Comparison of ENCODE assay signal across 20 cellular contexts in genomic region chr7:38902443-38902842, GRCh38. TPM values are rescaled to one million over a fixed set of nuclear protein-coding genes. Genes with fewer than 3 reads are reported as not detected.
A peak's percentile ranks its signal among the peaks of the same experiment; 100 is the strongest.
DNase-seq lines count a peak whose midpoint lies in the region; ATAC-seq, FAIRE-seq and TF ChIP-seq lines count a peak whose summit lies in the region.
"Had no signal": no experiment of that assay in that cellular context is flagged by ENCODE, and none has a peak within 500 bp of the region (broad histone marks: within the 10 kb centered on the region; RNA-seq: fewer than 3 reads in every experiment).

No MANE protein-coding gene starts in this region.

- 0 out of 2 replicates have a peak, but pooled peaks cover 4% of the 10 kb centered on the region for H4K20me1 ChIP-seq in IMR-90 (ENCODE audit: insufficient read depth, low read length)
- no peaks in the 10 kb centered on the region for H4K20me1 ChIP-seq in keratinocyte (ENCODE audit: control insufficient read depth, extremely low read depth, insufficient read depth, low read length)

- H2AK9ac ChIP-seq in IMR-90 (replicated peaks; ENCODE audit: low read depth, low read length, poor library complexity) = peak overlapping the region; percentile 48

- DNase-seq in IMR-90 = no peak
- no peak for DNase-seq in bronchial epithelial cell (ENCODE audit: low read depth)
- DNase-seq in keratinocyte (ENCODE audit: low read depth, low spot score) = no peak
- DNase-seq in stimulated activated naive B cell treated with anti-CD40 and anti-IgM and Interleukin-4, amounts not matched to agents 10 μg/mL and 1 μg/mL and 100 μg/mL, for 72 hours = no peak
- DNase-seq in SK-N-DZ (ENCODE audit: low spot score) = no peak
- no peak for DNase-seq in AG08395 (ENCODE audit: low spot score)
- DNase-seq: COR-L47, NCI-H1092, NCI-H2107, NCI-H345, NCI-H69, PC-9, SK-N-SH had no signal

- H3K27ac Mint-ChIP-seq in stimulated activated naive B cell treated with anti-CD40 and anti-IgM and Interleukin-4, amounts not matched to agents 10 μg/mL and 1 μg/mL and 100 μg/mL, for 72 hours = peak overlapping the region; percentile 84

- H3K36me3 ChIP-seq in IMR-90 (ENCODE audit: control insufficient read depth, insufficient read depth, low read length) = peaks cover 2% of the 10 kb centered on the region; the same call in 1 of the 2 replicates
- H3K36me3 ChIP-seq in bronchial epithelial cell (ENCODE audit: control insufficient read depth, insufficient read depth, low read length) = no peaks in the 10 kb centered on the region
- H3K36me3 ChIP-seq in keratinocyte (ENCODE audit: control insufficient read depth in 2 of 2, extremely low read depth in 1 of 2, insufficient read depth in 2 of 2, low read length in 2 of 2) = no peaks in the 10 kb centered on the region

- H2BK5ac ChIP-seq in IMR-90 (ENCODE audit: low read depth, low read length, poor library complexity, severe bottlenecking) = no peak overlapping the region

- no peak overlapping the region for H3K9ac ChIP-seq in IMR-90 (ENCODE audit: low read depth, low read length)
- H3K9ac ChIP-seq in keratinocyte (ENCODE audit: control insufficient read depth, extremely low read depth, insufficient read depth, low read length) = no peak overlapping the region
- H3K9ac ChIP-seq: KMS-11, SK-N-SH had no signal

- H3K18ac ChIP-seq in IMR-90 (ENCODE audit: low read depth, low read length) = no peak overlapping the region

- POLR2A ChIA-PET in IMR-90 (lab: Charles Lee; ENCODE audit: unreplicated experiment) = no interaction called here

- H3K4me3 ChIP-seq in IMR-90 (ENCODE audit: insufficient read depth, low read depth, low read length) (no peak overlapping the region), bronchial epithelial cell (ENCODE audit: low read depth, low read length) (no peak overlapping the region), keratinocyte (ENCODE audit: control insufficient read depth in 2 of 3, extremely low read depth in 1 of 3, insufficient read depth in 2 of 3, low read depth in 1 of 3, low read length in 3 of 3) (no peak overlapping the region)
- H3K4me3 ChIP-seq: GM12878, PC-9 had no signal

- no peak overlapping the region for H3K4me3 Mint-ChIP-seq in stimulated activated naive B cell treated with anti-CD40 and anti-IgM and Interleukin-4, amounts not matched to agents 10 μg/mL and 1 μg/mL and 100 μg/mL, for 72 hours

- peaks cover 21 to 36% of the 10 kb centered on the region in 2 donors for H3K36me3 Mint-ChIP-seq in stimulated activated naive B cell treated with anti-CD40 and anti-IgM and Interleukin-4, amounts not matched to agents 10 μg/mL and 1 μg/mL and 100 μg/mL, for 72 hours

- no peak overlapping the region for H4K5ac ChIP-seq in IMR-90 (ENCODE audit: low read depth, low read length)

- no peaks in the 10 kb centered on the region for H3K27me3 Mint-ChIP-seq in stimulated activated naive B cell treated with anti-CD40 and anti-IgM and Interleukin-4, amounts not matched to agents 10 μg/mL and 1 μg/mL and 100 μg/mL, for 72 hours

- H3K4me1 Mint-ChIP-seq in stimulated activated naive B cell treated with anti-CD40 and anti-IgM and Interleukin-4, amounts not matched to agents 10 μg/mL and 1 μg/mL and 100 μg/mL, for 72 hours = peaks cover 39 to 72% of the 10 kb centered on the region in 2 donors

- TF ChIP-seq RAD21 in IMR-90 (IDR thresholded peaks at IDR 0.05; ENCODE audit: low read length) = no peak

- H3K27me3 ChIP-seq in IMR-90 (ENCODE audit: control insufficient read depth, insufficient read depth, low read length) (no peaks in the 10 kb centered on the region), bronchial epithelial cell (ENCODE audit: control insufficient read depth, insufficient read depth, low read length) (no peaks in the 10 kb centered on the region), keratinocyte (ENCODE audit: control insufficient read depth, extremely low read depth, insufficient read depth, low read length) (no peaks in the 10 kb centered on the region)

- FAIRE-seq in bronchial epithelial cell (lab: Jason Lieb, UNC) (peak; percentile 68), keratinocyte (lab: Jason Lieb, UNC) (no peak)
- FAIRE-seq: GM12878, GM19239, HTR-8/SVneo had no signal

- H3K9me3 ChIP-seq in IMR-90 (ENCODE audit: control insufficient read depth, insufficient read depth, low read length) (no peaks in the 10 kb centered on the region), keratinocyte (ENCODE audit: control insufficient read depth, low read depth, low read length) (no peaks in the 10 kb centered on the region)
- H3K9me3 ChIP-seq: SK-N-SH had no signal

- H3K4me2 ChIP-seq in IMR-90 (ENCODE audit: low read depth, low read length) (no peak overlapping the region), keratinocyte (ENCODE audit: control insufficient read depth, extremely low read depth, insufficient read depth, low read depth, low read length) (peak overlapping the region; percentile 5)
- H3K4me2 ChIP-seq: KMS-11, PC-9, SK-N-SH had no signal

- no peak overlapping the region for H2BK20ac ChIP-seq in IMR-90 (ENCODE audit: low read depth, low read length)

- H2AFZ ChIP-seq in IMR-90 (replicated peaks; ENCODE audit: low read length, poor library complexity) (no peak overlapping the region), keratinocyte (ENCODE audit: control insufficient read depth, low read length) (no peak overlapping the region)
- H2AFZ ChIP-seq: PC-9 had no signal

- H3K14ac ChIP-seq in IMR-90 (replicated peaks; ENCODE audit: low read depth, low read length) = no peak overlapping the region

- H3K9me3 Mint-ChIP-seq in stimulated activated naive B cell treated with anti-CD40 and anti-IgM and Interleukin-4, amounts not matched to agents 10 μg/mL and 1 μg/mL and 100 μg/mL, for 72 hours = peaks cover 3 to 7% of the 10 kb centered on the region in 2 donors

- H3K79me1 ChIP-seq in IMR-90 (ENCODE audit: low read depth in 1 of 2, low read length in 2 of 2) = peaks cover 9 to 28% of the 10 kb centered on the region in 2 experiments

- no peak overlapping the region for H3K4ac ChIP-seq in IMR-90 (ENCODE audit: low read depth, low read length)

- peaks cover 3% of the 10 kb centered on the region for H3K79me2 ChIP-seq in keratinocyte (ENCODE audit: control insufficient read depth, insufficient read depth, low read length)

- no peak overlapping the region for H2AK5ac ChIP-seq in IMR-90 (ENCODE audit: low read depth, low read length)

- TF ChIP-seq POLR2A in IMR-90 (IDR thresholded peaks at IDR 0.05; ENCODE audit: low read depth, low read length) = no peak

- BruUV-seq in IMR-90 (replicated peaks; lab: Mats Ljungman, UMichigan) = no TSS peak

- no peak overlapping the region for H4K91ac ChIP-seq in IMR-90 (ENCODE audit: insufficient read depth, low read depth, low read length)

- intact Hi-C loops in IMR-90 (cut with micrococcal nuclease) = no loop called here

- in situ Hi-C loops in IMR-90 (cut with MboI; ENCODE audit: low sequenced_read_pairs) = no loop called here

- peaks cover 3% of the 10 kb centered on the region; the same call in 1 of the 2 replicates for H3K9me1 ChIP-seq in IMR-90 (ENCODE audit: insufficient read depth, low read length)
- no peaks in the 10 kb centered on the region for H3K9me1 ChIP-seq in keratinocyte (ENCODE audit: control insufficient read depth, extremely low read depth, insufficient read depth, low read length)

- ATAC-seq in IMR-90 (ENCODE audit: low read depth) (no peak), GM18502 (IDR thresholded peaks at IDR 0.05; ENCODE audit: poor library complexity, unreplicated experiment) (no peak)
- no peak for ATAC-seq in stimulated activated naive B cell treated with anti-CD40 and anti-IgM and Interleukin-4, amounts not matched to agents 10 μg/mL and 1 μg/mL and 100 μg/mL, for 72 hours (replicated peaks)
- ATAC-seq: GM12878, HCT116 had no signal

- no peak overlapping the region for H3K23ac ChIP-seq in IMR-90 (ENCODE audit: low read depth, low read length)

- H3K27ac ChIP-seq in IMR-90 (ENCODE audit: insufficient read depth, low read length) (no peak overlapping the region), keratinocyte (ENCODE audit: control insufficient read depth, insufficient read depth, low read length) (no peak overlapping the region)
- H3K27ac ChIP-seq: C4-2B, KMS-11, PC-9 had no signal

- CTCF ChIA-PET in IMR-90 (lab: Yijun Ruan, JAX) = no interaction called here

- dilution Hi-C loops in IMR-90 (cut with HindIII; ENCODE audit: low sequenced_read_pairs, unreplicated experiment) (no loop called here), keratinocyte (cut with MboI; ENCODE audit: extremely low pct_ligation_motif_present, low sequenced_read_pairs) (no loop called here)

- peaks cover 2% of the 10 kb centered on the region for H3K4me1 ChIP-seq in IMR-90 (ENCODE audit: control insufficient read depth, insufficient read depth, low read length)
- H3K4me1 ChIP-seq in keratinocyte (ENCODE audit: control insufficient read depth, extremely low read depth, insufficient read depth, low read length) = peaks cover 11% of the 10 kb centered on the region

- H2BK15ac ChIP-seq in IMR-90 (ENCODE audit: low read depth, low read length) = no peak overlapping the region

- TF ChIP-seq CTCF in IMR-90 (conservative IDR thresholded peaks at IDR 0.05; ENCODE audit: low read depth, low read length) = no peak
- TF ChIP-seq CTCF in bronchial epithelial cell (IDR thresholded peaks at IDR 0.05; ENCODE audit: insufficient read depth, low read length, severe bottlenecking) = no peak
- TF ChIP-seq CTCF in keratinocyte (optimal IDR thresholded peaks at IDR 0.05 in 1 of 3, IDR thresholded peaks at IDR 0.05 in 1 of 3, conservative IDR thresholded peaks at IDR 0.05 in 1 of 3; ENCODE audit: extremely low read depth in 1 of 3, insufficient read depth in 2 of 3, low read length in 3 of 3) = peak in 1 of 3 experiments; percentile 51

- no peak overlapping the region for H2BK120ac ChIP-seq in IMR-90 (ENCODE audit: low read depth, low read length)

- WGBS in IMR-90 (ENCODE audit: extremely low coverage in 2 of 2, insufficient read length in 1 of 2), 2 experiments = 100% methylated on average over 1 of the region's 2 CpGs; no CpG with 5 or more reads in 1 of the 2 experiments

- H3K56ac ChIP-seq in IMR-90 (ENCODE audit: extremely low read depth, insufficient read depth, low read length) = no peak overlapping the region

- H4K8ac ChIP-seq in IMR-90 (ENCODE audit: low read depth in 2 of 2, low read length in 2 of 2) = no peak overlapping the region

RNA-seq across cellular contexts. Expression of gene VPS41, which starts 6.5 kb away (rescaled TPM):
- total RNA-seq in IMR-90 (2012; rRNA removed) = 28.0 and 51.9 TPM in 2 replicates
- 11.4 and 16.0 TPM in 2 replicates for polyA plus RNA-seq in IMR-90 (2012; rRNA removed)
- polyA plus RNA-seq in IMR-90 (2012; cell fraction: cytosol; rRNA removed) = 3.6 TPM in 2 replicates
- 6.2 and 30.2 TPM in 2 replicates for polyA plus RNA-seq in IMR-90 (2012; cell fraction: nucleus; rRNA removed; ENCODE audit: low replicate concordance)
- 32.9 and 34.1 TPM in 2 replicates for total RNA-seq in bronchial epithelial cell
- 22.9 to 38.1 TPM (median 24.4 TPM) in 3 replicates for polyA plus RNA-seq in keratinocyte
- 52.1 TPM for polyA plus RNA-seq in keratinocyte (2011; ENCODE audit: low read depth)
- 17.8 and 28.3 TPM in 2 replicates for polyA plus RNA-seq in keratinocyte (2011; cell fraction: cytosol; rRNA removed)
- polyA plus RNA-seq in keratinocyte (2011; cell fraction: nucleus; rRNA removed) = 29.0 and 57.0 TPM in 2 replicates
- 33.2 and 37.7 TPM in 2 replicates for polyA plus RNA-seq in keratinocyte (2012; ENCODE audit: low replicate concordance)
- polyA minus RNA-seq in keratinocyte = 7.2 to 47.0 TPM (median 21.8 TPM) in 3 replicates
- 23.2 TPM for polyA minus RNA-seq in keratinocyte (2011; cell fraction: cytosol; rRNA and poly(A)+ RNA removed)
- 32.1 and 66.0 TPM in 2 replicates for polyA minus RNA-seq in keratinocyte (2011; cell fraction: nucleus; rRNA and poly(A)+ RNA removed)
- polyA plus RNA-seq in SK-N-DZ (2014; cell fraction: cytosol; rRNA removed) = 23.1 and 26.4 TPM in 2 replicates
- 67.6 and 105 TPM in 2 replicates for polyA plus RNA-seq in SK-N-DZ (2014; cell fraction: nucleus; rRNA removed)
